Comparison of ENCODE assay signal across 8 cellular contexts in the genomic region with DNA sequence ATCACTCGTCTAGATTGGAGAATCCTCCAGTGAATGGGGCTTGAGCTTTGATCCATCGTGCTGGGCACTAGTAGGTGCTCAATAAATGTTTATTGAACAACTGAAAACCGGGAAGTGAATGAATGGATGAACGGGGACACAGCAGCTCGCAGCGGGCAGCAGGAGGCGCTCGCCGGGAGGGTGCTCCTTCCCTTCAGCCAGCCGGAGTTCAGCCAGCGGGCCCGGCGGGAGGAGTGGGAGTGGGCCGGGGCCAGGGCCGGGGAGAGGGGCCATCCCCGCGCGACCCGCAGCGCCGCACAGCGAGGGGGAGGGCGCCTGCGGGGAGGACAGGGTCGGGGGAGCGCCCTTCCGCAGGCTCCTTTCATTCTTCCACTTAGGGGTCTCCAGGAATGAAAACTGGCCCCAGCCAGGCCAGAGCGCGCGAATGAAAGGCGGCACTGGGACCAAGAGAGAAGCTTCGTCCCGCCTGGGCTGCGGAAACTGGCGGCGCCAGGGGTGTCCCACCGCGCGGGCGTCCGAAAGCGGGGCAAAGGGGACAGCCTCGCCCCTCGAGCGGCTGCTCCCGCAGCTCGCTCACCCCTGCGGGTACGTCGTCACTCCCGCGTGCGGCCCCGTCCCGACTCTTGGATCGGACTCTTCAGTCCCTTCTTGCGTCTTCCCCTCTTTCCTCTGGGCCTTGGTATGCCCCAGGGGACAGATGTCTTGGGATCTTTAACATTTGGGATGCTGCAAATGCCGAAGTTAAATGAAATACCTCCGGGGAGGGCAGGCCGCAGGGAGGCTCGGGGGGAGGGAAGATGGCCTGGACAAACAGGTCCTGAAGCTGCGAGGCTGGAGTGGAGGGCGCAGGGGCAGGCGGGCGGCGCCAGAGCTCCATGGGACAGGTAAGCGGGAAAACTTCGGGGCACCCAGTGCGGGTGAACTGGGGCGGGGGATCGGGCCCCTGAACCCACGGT. TPM values are rescaled to one million over a fixed set of nuclear protein-coding genes. Genes with fewer than 3 reads are reported as not detected.
DNase-seq lines count a peak whose midpoint lies in the region; ATAC-seq and TF ChIP-seq lines count a peak whose summit lies in the region.

No MANE protein-coding gene starts in this region.

- H3K36me3 ChIP-seq in HUES64 (ENCODE audit: insufficient read depth, low read length) = no peaks in the 10 kb centered on the region

- H3K4me3 ChIP-seq in HUES64 (ENCODE audit: low read length) = peak overlapping the region; percentile 84

- peak overlapping the region; percentile 99 for H3K9ac ChIP-seq in HUES64 (ENCODE audit: low read depth, low read length)

- H3K27ac Mint-ChIP-seq in activated CD4-positive, alpha-beta T cell treated with anti-CD3 and anti-CD28 coated beads, Interleukin-2, amount 10 ng/mL, durations not matched to agents 24 days and 14 days = no peak overlapping the region

- peak; percentile 33 for ATAC-seq in foreskin keratinocyte
- peak; percentile 18 for ATAC-seq in omental fat pad (ENCODE audit: low FRiP score)
- ATAC-seq in HG03108 (IDR thresholded peaks at IDR 0.05; ENCODE audit: unreplicated experiment) = no peak

- no peaks in the 10 kb centered on the region for H3K27me3 ChIP-seq in HUES64 (ENCODE audit: insufficient read depth, low read length)
- H3K27me3 ChIP-seq in foreskin keratinocyte = no peaks in the 10 kb centered on the region

- H3K27me3 Mint-ChIP-seq in activated CD4-positive, alpha-beta T cell treated with anti-CD3 and anti-CD28 coated beads, Interleukin-2, amount 10 ng/mL, durations not matched to agents 24 days and 14 days = peaks cover 46% of the 10 kb centered on the region

- no peaks in the 10 kb centered on the region for H3K9me3 Mint-ChIP-seq in activated CD4-positive, alpha-beta T cell treated with anti-CD3 and anti-CD28 coated beads, Interleukin-2, amount 10 ng/mL, durations not matched to agents 24 days and 14 days

- WGBS in HUES64 = under 1% methylated on average over 72 of the region's 72 CpGs

- H3K4me1 Mint-ChIP-seq in activated CD4-positive, alpha-beta T cell treated with anti-CD3 and anti-CD28 coated beads, Interleukin-2, amount 10 ng/mL, durations not matched to agents 24 days and 14 days = peaks cover 39% of the 10 kb centered on the region

- H3K27ac ChIP-seq in HUES64 (ENCODE audit: low read depth, low read length) = peak overlapping the region; percentile 97
- peak overlapping the region; percentile 71 for H3K27ac ChIP-seq in VCaP
- peak overlapping the region; percentile 98 for H3K27ac ChIP-seq in foreskin keratinocyte

- H3K4me1 ChIP-seq in HUES64 (ENCODE audit: insufficient read depth, low read length) (peaks cover 55% of the 10 kb centered on the region), foreskin keratinocyte (peaks cover 12% of the 10 kb centered on the region)

- peak; percentile 70 for TF ChIP-seq CTCF in VCaP (conservative IDR thresholded peaks at IDR 0.05)
- peak; percentile 67 for TF ChIP-seq CTCF in foreskin keratinocyte (conservative IDR thresholded peaks at IDR 0.05)
- no peak for TF ChIP-seq CTCF in omental fat pad (IDR thresholded peaks at IDR 0.05)

- no peaks in the 10 kb centered on the region for H3K9me3 ChIP-seq in HUES64 (ENCODE audit: insufficient read depth, low read depth, low read length)

- intact Hi-C loops in activated CD4-positive, alpha-beta T cell treated with anti-CD3 and anti-CD28 coated beads, Interleukin-2, amount 10 ng/mL, durations not matched to agents 24 days and 14 days (cut with micrococcal nuclease) = no loop called here

- H3K36me3 Mint-ChIP-seq in activated CD4-positive, alpha-beta T cell treated with anti-CD3 and anti-CD28 coated beads, Interleukin-2, amount 10 ng/mL, durations not matched to agents 24 days and 14 days (ENCODE audit: low read depth) = no peaks in the 10 kb centered on the region

- peak overlapping the region; percentile 57 for H3K4me3 Mint-ChIP-seq in activated CD4-positive, alpha-beta T cell treated with anti-CD3 and anti-CD28 coated beads, Interleukin-2, amount 10 ng/mL, durations not matched to agents 24 days and 14 days

- DNase-seq in activated CD4-positive, alpha-beta T cell treated with anti-CD3 and anti-CD28 coated beads, Interleukin-2, amount 10 ng/mL, durations not matched to agents 24 days and 14 days = peak; percentile 68
- DNase-seq in activated CD4-positive, alpha-beta T cell treated with anti-CD3 and anti-CD28 coated beads, Interleukin-2, amount 50 U/mL, for 48 hours = no peak
- peak in 1 of 2 donors; percentile 62 for DNase-seq in foreskin keratinocyte
- no peak for DNase-seq in omental fat pad (ENCODE audit: low spot score)
- no peak for DNase-seq in activated gamma-delta T cell treated with Interleukin-2 at 50 U/mL for 16 hours

RNA-seq across cellular contexts. Expression of a gene that starts 3.6 kb away (rescaled TPM):
- not detected in 2 replicates for total RNA-seq in activated CD4-positive, alpha-beta T cell treated with anti-CD3 and anti-CD28 coated beads, Interleukin-2, amount 10 ng/mL, durations not matched to agents 24 days and 14 days
- 35.2 TPM for polyA plus RNA-seq in HUES64 (2013, experiment 1 of 2)
- 30.7 TPM for polyA plus RNA-seq in HUES64 (2013, experiment 2 of 2)
- 21.3 and 41.7 TPM in 2 replicates for total RNA-seq in foreskin keratinocyte
- 17.5 and 30.4 TPM in 2 replicates for polyA plus RNA-seq in foreskin keratinocyte
- under 1 TPM in 3 of 4 donors, not detected in 1; 0.09 to 0.95 (median 0.12) TPM for total RNA-seq in omental fat pad

RNA-seq across cellular contexts. Expression of a gene that starts 18.3 kb away (rescaled TPM):
- total RNA-seq in activated CD4-positive, alpha-beta T cell treated with anti-CD3 and anti-CD28 coated beads, Interleukin-2, amount 10 ng/mL, durations not matched to agents 24 days and 14 days = not detected in 2 replicates
- not detected for polyA plus RNA-seq in HUES64 (2013, experiment 1 of 2)
- polyA plus RNA-seq in HUES64 (2013, experiment 2 of 2) = not detected
- total RNA-seq in foreskin keratinocyte (not detected in 2 replicates), omental fat pad (not detected)
- not detected in 2 replicates for polyA plus RNA-seq in foreskin keratinocyte

Comparison
In these comparisons a context has a peak if more than half of its experiments do, and no peak if none do; other contexts are left out.
1. CTCF ChIP-seq: peak in VCaP (single experiment) and foreskin keratinocyte (single experiment); none in omental fat pad (0 of 3).
2. RNA of a gene that starts 3.6 kb away (total RNA-seq): 21.3 to 41.7 TPM in foreskin keratinocyte; 0.09 to 0.95 TPM in omental fat pad and not detected in activated CD4-positive, alpha-beta T cell treated with anti-CD3 and anti-CD28 coated beads, Interleukin-2, amount 10 ng/mL, durations not matched to agents 24 days and 14 days; every median in the first group is over 10 times any median in the second.
3. Peak in every context shown above with its lines, with median percentiles within 50 percentile points of each other: H3K27ac ChIP-seq.